11 cellular contexts compared by ENCODE assay signal in the genomic region with DNA sequence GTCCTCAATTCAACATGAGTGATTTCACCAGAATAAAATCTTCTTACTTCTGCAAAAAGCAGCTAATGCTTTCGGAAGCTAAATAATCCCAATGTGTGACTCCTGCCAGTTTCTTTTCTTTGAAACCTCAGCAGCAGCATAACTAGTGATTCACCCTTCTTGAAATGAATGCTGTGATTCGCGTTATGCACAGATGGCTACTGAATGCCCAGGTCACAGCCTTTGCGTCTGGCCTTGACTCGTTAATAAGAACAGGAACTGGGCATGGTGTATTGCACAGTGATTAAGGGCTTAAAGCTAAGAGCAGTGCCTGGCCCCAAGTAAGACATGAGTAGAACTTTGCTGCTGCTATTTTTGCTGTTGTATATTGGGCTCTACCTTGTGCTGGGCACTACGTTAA. TPM values are rescaled to one million over a fixed set of nuclear protein-coding genes. Genes with fewer than 3 reads are reported as not detected.
DNase-seq lines count a peak whose midpoint lies in the region; ATAC-seq, FAIRE-seq and TF ChIP-seq lines count a peak whose summit lies in the region.
"Had no signal": no experiment of that assay in that cellular context is flagged by ENCODE, and none has a peak within 500 bp of the region (broad histone marks: within the 10 kb centered on the region; RNA-seq: fewer than 3 reads in every experiment).

No MANE protein-coding gene starts in this region.

- H3K4me1 ChIP-seq in A549 (no peaks in the 10 kb centered on the region), GM23338 (ENCODE audit: insufficient read depth) (peaks cover 11% of the 10 kb centered on the region), hepatocyte (ENCODE audit: insufficient read depth) (peaks cover 10% of the 10 kb centered on the region)
- H3K4me1 ChIP-seq: spleen had no signal

- H3K9me3 Mint-ChIP-seq in GM23338, result no peaks in the 10 kb centered on the region

- TF ChIP-seq CTCF in A549 (IDR thresholded peaks at IDR 0.05) (no peak), GM23338 (conservative IDR thresholded peaks at IDR 0.05; ENCODE audit: low read depth in 2 of 2) (no peak), WERI-Rb-1 (IDR thresholded peaks at IDR 0.05; ENCODE audit: low read depth, low read length) (no peak), hepatocyte (IDR thresholded peaks at IDR 0.05; ENCODE audit: poor library complexity) (no peak)

- H3K4me3 ChIP-seq in A549 (no peak overlapping the region), GM23338 (no peak overlapping the region), WERI-Rb-1 (ENCODE audit: low read depth, low read length) (no peak overlapping the region), hepatocyte (no peak overlapping the region)
- H3K4me3 ChIP-seq: spleen had no signal

- peak; percentile 83 for FAIRE-seq in A549 (lab: Jason Lieb, UNC)

- no peaks in the 10 kb centered on the region for H3K9me3 ChIP-seq in A549
- no peaks in the 10 kb centered on the region for H3K9me3 ChIP-seq in WERI-Rb-1 (ENCODE audit: severe bottlenecking)
- no peaks in the 10 kb centered on the region for H3K9me3 ChIP-seq in hepatocyte (ENCODE audit: low read depth)

- H3K4me1 Mint-ChIP-seq in GM23338, result peaks cover 25% of the 10 kb centered on the region

- peaks cover 9% of the 10 kb centered on the region for H4K20me1 ChIP-seq in GM23338 (replicated peaks; ENCODE audit: insufficient read depth)
- H4K20me1 ChIP-seq in hepatocyte (ENCODE audit: insufficient read depth, poor library complexity, severe bottlenecking), result no peaks in the 10 kb centered on the region

- no peak for TF ChIP-seq POLR2A in A549 (IDR thresholded peaks at IDR 0.05; ENCODE audit: low read length)

- H2AFZ ChIP-seq in GM23338, result no peak overlapping the region
- H2AFZ ChIP-seq in hepatocyte, result no peak overlapping the region

- no peak overlapping the region for H3K4me3 Mint-ChIP-seq in GM23338

- H3K27ac ChIP-seq in A549, result no peak overlapping the region
- peak overlapping the region; percentile 30 for H3K27ac ChIP-seq in GM23338 (ENCODE audit: low read depth)
- peak overlapping the region; percentile 51 for H3K27ac ChIP-seq in WERI-Rb-1
- H3K27ac ChIP-seq in hepatocyte, result no peak overlapping the region
- H3K27ac ChIP-seq: C4-2B, spleen had no signal

- 0 out of 2 replicates have a peak, but pooled peaks cover 2% of the 10 kb centered on the region for H3F3A ChIP-seq in GM23338 (replicated peaks; ENCODE audit: low read depth)

- no peak overlapping the region for H3K27ac Mint-ChIP-seq in GM23338

- TF ChIP-seq RAD21 in A549 (conservative IDR thresholded peaks at IDR 0.05 in 1 of 2, IDR thresholded peaks at IDR 0.05 in 1 of 2), result no peak

- peak overlapping the region; percentile 21; the same call in 2 of the 3 replicates for H3K4me2 ChIP-seq in A549
- no peak overlapping the region for H3K4me2 ChIP-seq in GM23338
- H3K4me2 ChIP-seq in hepatocyte, result no peak overlapping the region

- CTCF ChIA-PET in A549 (lab: Yijun Ruan, JAX), result interaction anchor here (0.6 to 1.8 kb wide), 8 partner anchors 9 to 676 kb away, joined by 3 to 8 read pairs (median 3); no protein-coding TSS in a partner anchor

- DNase-seq in A549 (ENCODE audit: low read depth in 1 of 2, low spot score in 1 of 2), result peak in 1 of 2 experiments; percentile 40
- DNase-seq in GM23338 (ENCODE audit: low spot score), result no peak
- DNase-seq in WERI-Rb-1, result peak; percentile 68
- DNase-seq in hepatocyte (ENCODE audit: low spot score), result peak; percentile 51
- no peak for DNase-seq in NCI-H1694 treated with DMSO at 0.1 percent for 48 hours (lab: John Stamatoyannopoulos, UW)
- no peak for DNase-seq in DMS114 treated with DMSO at 0.1 percent for 48 hours (lab: John Stamatoyannopoulos, UW; ENCODE audit: unreplicated experiment)
- DNase-seq in stimulated activated CD4-positive, alpha-beta T cell treated with anti-CD3 and anti-CD28 coated beads, Interleukin-4, amount 100 ng/mL, for 1 hour, result no peak
- DNase-seq: activated CD4-positive, alpha-beta T cell treated with anti-CD3 and anti-CD28 coated beads, Interleukin-2, amount 50 U/mL, for 48 hours; spleen had no signal

- H3K9me2 ChIP-seq in GM23338 (ENCODE audit: insufficient read depth), result no peaks in the 10 kb centered on the region
- H3K9me2 ChIP-seq in hepatocyte (replicated peaks; ENCODE audit: insufficient read depth), result no peaks in the 10 kb centered on the region

- no peaks in the 10 kb centered on the region for H3K27me3 ChIP-seq in GM23338 (ENCODE audit: insufficient read depth)
- no peaks in the 10 kb centered on the region for H3K27me3 ChIP-seq in WERI-Rb-1 (ENCODE audit: insufficient read depth, low read depth, severe bottlenecking)
- no peaks in the 10 kb centered on the region for H3K27me3 ChIP-seq in hepatocyte

- no peaks in the 10 kb centered on the region for H3K27me3 Mint-ChIP-seq in GM23338 (ENCODE audit: insufficient read depth, low read depth, poor library complexity)

- peaks cover 100% of the 10 kb centered on the region for H3K79me2 ChIP-seq in GM23338 (replicated peaks; ENCODE audit: insufficient read depth)
- peaks cover 47% of the 10 kb centered on the region for H3K79me2 ChIP-seq in hepatocyte

- TF ChIP-seq EP300 in A549 (IDR thresholded peaks at IDR 0.05), result no peak

- 38% methylated on average over 6 of the region's 6 CpGs for WGBS in A549 (ENCODE audit: missing lambda C conversion rate)
- 61% methylated on average over 6 of the region's 6 CpGs for WGBS in hepatocyte (ENCODE audit: low lambda C conversion rate, missing lambda C conversion rate)

- H3K36me3 Mint-ChIP-seq in GM23338 (ENCODE audit: low read depth), result peaks cover 39% of the 10 kb centered on the region

- ATAC-seq in A549, result peak; percentile 54 to 68; a peak in 4 of 6 replicates
- ATAC-seq in GM23338, result no peak
- no peak for ATAC-seq in HG02981 (IDR thresholded peaks at IDR 0.05; ENCODE audit: unreplicated experiment)

- POLR2A ChIA-PET in A549 (lab: Yijun Ruan, JAX), result no interaction called here

- H3K36me3 ChIP-seq in GM23338 (ENCODE audit: insufficient read depth) (no peaks in the 10 kb centered on the region), WERI-Rb-1 (no peaks in the 10 kb centered on the region), hepatocyte (replicated peaks; ENCODE audit: insufficient read depth, low read depth) (no peaks in the 10 kb centered on the region)
- H3K36me3 ChIP-seq: spleen had no signal

TF ChIP-seq in A549, 52 proteins besides CTCF, POLR2A, EP300 and RAD21 (continues in another document):
- TF ChIP-seq MAX (IDR thresholded peaks at IDR 0.05) (no peak), ELK1 (IDR thresholded peaks at IDR 0.05; ENCODE audit: low read depth, low read length) (no peak), NPAS2 (CRISPR knock-in tag; IDR thresholded peaks at IDR 0.05; ENCODE audit: borderline replicate concordance) (no peak), HES2 (IDR thresholded peaks at IDR 0.05) (no peak), ZSCAN20 (CRISPR knock-in tag; IDR thresholded peaks at IDR 0.05) (no peak), FOXS1 (CRISPR knock-in tag; IDR thresholded peaks at IDR 0.05) (no peak)

TF ChIP-seq in GM23338, 12 proteins besides CTCF, POLR2A, EP300 and RAD21 (continues in another document):
- TF ChIP-seq EZH2 (IDR thresholded peaks at IDR 0.05; ENCODE audit: low read depth, unreplicated experiment), result no peak
- TF ChIP-seq NANOG (IDR thresholded peaks at IDR 0.05; ENCODE audit: borderline replicate concordance), result no peak
- TF ChIP-seq ZNF331 (CRISPR knock-in tag; IDR thresholded peaks at IDR 0.05; ENCODE audit: low read depth), result no peak
- no peak for TF ChIP-seq CREB1 (CRISPR knock-in tag; IDR thresholded peaks at IDR 0.05; ENCODE audit: low read depth)
- TF ChIP-seq POLR2AphosphoS5 (IDR thresholded peaks at IDR 0.05; ENCODE audit: low read depth), result no peak

RNA-seq across cellular contexts. Expression of gene CGNL1, which starts 19.0 kb away (rescaled TPM):
- 1.8 and 2.3 TPM in 2 replicates for polyA plus RNA-seq in A549 (2011; rRNA removed)
- polyA plus RNA-seq in A549 (2012; cell fraction: cytosol; rRNA removed), result 0.79 and 0.83 TPM in 2 replicates
- polyA plus RNA-seq in A549 (2012; cell fraction: nucleus; rRNA removed), result 1.2 and 1.6 TPM in 2 replicates
- polyA plus RNA-seq in A549 (2017; fragmentation: RNase III; extraction: RNeasy Plus Mini Kit Qiagen cat#74134 plus additional on column Dnase treatment), result 1.4 to 1.8 TPM (median 1.6 TPM) in 3 replicates
- polyA minus RNA-seq in A549 (2011; rRNA and poly(A)+ RNA removed), result 2.6 and 3.1 TPM in 2 replicates
- total RNA-seq in GM23338 (2014; rRNA removed; shearing (Covaris generic)), result 57.8 and 58.0 TPM in 2 replicates
- polyA plus RNA-seq in GM23338 (2016; fragmentation: Nextera tagmentation; extraction: Ambion mirVana), result 19.4 and 20.0 TPM in 2 replicates
- total RNA-seq in hepatocyte, result 13.1 and 13.7 TPM in 2 replicates
- polyA plus RNA-seq in hepatocyte, result 9.8 and 11.4 TPM in 2 replicates

Comparison
In these comparisons a context has a peak if more than half of its experiments do, and no peak if none do; other contexts are left out.
1. ATAC-seq: peak in A549 (2 of 2); none in GM23338 (single experiment) and HG02981 (single experiment).
2. DNase-seq: peak in WERI-Rb-1 (single experiment) and hepatocyte (single experiment); none in GM23338 (single experiment), NCI-H1694 treated with DMSO at 0.1 percent for 48 hours (single experiment), DMS114 treated with DMSO at 0.1 percent for 48 hours (single experiment) and stimulated activated CD4-positive, alpha-beta T cell treated with anti-CD3 and anti-CD28 coated beads, Interleukin-4, amount 100 ng/mL, for 1 hour (single experiment).
3. H3K27ac ChIP-seq: peak in GM23338 (single experiment) and WERI-Rb-1 (single experiment); none in A549 (0 of 2) and hepatocyte (single experiment).